Comparison of ENCODE assay signal across 1 cellular context in genomic region chr9:100372648-100373047, GRCh38.
TF ChIP-seq lines count a peak whose summit lies in the region.

No MANE protein-coding gene starts in this region.

TF ChIP-seq in IMR-90, 13 proteins besides CTCF, POLR2A, EP300 and RAD21:
- no peak for TF ChIP-seq CHD1 (IDR thresholded peaks at IDR 0.05; ENCODE audit: low read depth, low read length)
- TF ChIP-seq, protein P1, sequence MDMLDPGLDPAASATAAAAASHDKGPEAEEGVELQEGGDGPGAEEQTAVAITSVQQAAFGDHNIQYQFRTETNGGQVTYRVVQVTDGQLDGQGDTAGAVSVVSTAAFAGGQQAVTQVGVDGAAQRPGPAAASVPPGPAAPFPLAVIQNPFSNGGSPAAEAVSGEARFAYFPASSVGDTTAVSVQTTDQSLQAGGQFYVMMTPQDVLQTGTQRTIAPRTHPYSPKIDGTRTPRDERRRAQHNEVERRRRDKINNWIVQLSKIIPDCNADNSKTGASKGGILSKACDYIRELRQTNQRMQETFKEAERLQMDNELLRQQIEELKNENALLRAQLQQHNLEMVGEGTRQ (IDR thresholded peaks at IDR 0.05; ENCODE audit: low read depth, low read length) = no peak
- no peak for TF ChIP-seq ELK1 (IDR thresholded peaks at IDR 0.05; ENCODE audit: borderline replicate concordance, low read depth, low read length)
- no peak for TF ChIP-seq RCOR1 (IDR thresholded peaks at IDR 0.05; ENCODE audit: insufficient replicate concordance, low read length)
- no peak for TF ChIP-seq MAFK (IDR thresholded peaks at IDR 0.05; ENCODE audit: low read depth, low read length)
- no peak for TF ChIP-seq SMC3 (IDR thresholded peaks at IDR 0.05; ENCODE audit: low read depth, low read length)
- no peak for TF ChIP-seq FOS (IDR thresholded peaks at IDR 0.05; ENCODE audit: low read depth, low read length)
- no peak for TF ChIP-seq NFE2L2 (IDR thresholded peaks at IDR 0.05; ENCODE audit: low read depth, low read length)
- no peak for TF ChIP-seq RFX5 (IDR thresholded peaks at IDR 0.05; ENCODE audit: low read depth, low read length)
- TF ChIP-seq CEBPB (IDR thresholded peaks at IDR 0.05; ENCODE audit: low read depth, low read length) = no peak
- TF ChIP-seq MAZ (IDR thresholded peaks at IDR 0.05; ENCODE audit: borderline replicate concordance, low read depth, low read length) = no peak
- no peak for TF ChIP-seq MXI1 (IDR thresholded peaks at IDR 0.05; ENCODE audit: borderline replicate concordance, low read depth, low read length)
- no peak for TF ChIP-seq BHLHE40 (IDR thresholded peaks at IDR 0.05; ENCODE audit: low read depth, low read length)
